ENCODE assay signal across 1 cellular context in genomic region chr20:35018578-35019371, GRCh38.
TF ChIP-seq lines count a peak whose summit lies in the region.

No MANE protein-coding gene starts in this region.

TF ChIP-seq in IMR-90, 13 proteins besides CTCF, POLR2A, EP300 and RAD21:
- TF ChIP-seq MAFK (IDR thresholded peaks at IDR 0.05; ENCODE audit: low read depth, low read length) (peak; percentile 97), NFE2L2 (IDR thresholded peaks at IDR 0.05; ENCODE audit: low read depth, low read length) (no peak)
